8 cellular contexts compared by ENCODE assay signal in genomic region chr1:92299477-92300125, GRCh38. TPM values are rescaled to one million over a fixed set of nuclear protein-coding genes. Genes with fewer than 3 reads are reported as not detected.
A peak's percentile ranks its signal among the peaks of the same experiment; 100 is the strongest.
DNase-seq lines count a peak whose midpoint lies in the region; ATAC-seq and TF ChIP-seq lines count a peak whose summit lies in the region.

No MANE protein-coding gene starts in this region.

- no peak overlapping the region for H3K56ac ChIP-seq in H9 (ENCODE audit: insufficient read length, low read depth, low read length)

- H2AFZ ChIP-seq in H9 (ENCODE audit: low read length), result no peak overlapping the region

- WGBS in H9 (ENCODE audit: extremely low coverage, insufficient read length, low lambda C conversion rate), result no CpG with 5 or more reads among the region's 9 CpGs

- peak overlapping the region; percentile 55 for H3K14ac ChIP-seq in H9 (ENCODE audit: insufficient read depth, low read length)

- H4K20me1 ChIP-seq in H9 (ENCODE audit: control insufficient read depth, insufficient read depth, insufficient read length), result no peaks in the 10 kb centered on the region

- DNase-seq in A673 (ENCODE audit: low spot score) (peak; percentile 5), H9 (no peak), activated gamma-delta T cell (lab: John Stamatoyannopoulos, UW) (no peak)
- no peak for DNase-seq in activated CD8-positive, alpha-beta T cell treated with anti-CD3 and anti-CD28 coated beads, Interleukin-2, amount 10 ng/mL, durations not matched to agents 7 days and 5 days

- H4K91ac ChIP-seq in H9 (ENCODE audit: insufficient read length, low read depth, low read length), result no peak overlapping the region

- no peak overlapping the region for H2BK15ac ChIP-seq in H9 (ENCODE audit: low read depth, low read length)

- peak overlapping the region; percentile 97 for H3K27ac ChIP-seq in A673 (ENCODE audit: low read depth, low read length, poor library complexity, severe bottlenecking)
- no peak overlapping the region for H3K27ac ChIP-seq in H9 (ENCODE audit: insufficient read length, low read depth, low read length)
- H3K27ac ChIP-seq in iPS-20b (ENCODE audit: low read length), result peak overlapping the region; percentile 97
- peak overlapping the region; percentile 83 for H3K27ac ChIP-seq in subcutaneous abdominal adipose tissue (ENCODE audit: low read depth, low read length)

- no peak overlapping the region for H2BK120ac ChIP-seq in H9 (ENCODE audit: low read depth, low read length, poor library complexity, severe bottlenecking)

- no peak overlapping the region for H2BK12ac ChIP-seq in H9 (ENCODE audit: insufficient read length, low read depth, low read length)

- no peaks in the 10 kb centered on the region for H3K9me3 ChIP-seq in A673 (ENCODE audit: low read depth, low read length, poor library complexity, severe bottlenecking)
- H3K9me3 ChIP-seq in H9 (ENCODE audit: control insufficient read depth, low read depth, low read length), result no peaks in the 10 kb centered on the region
- no peaks in the 10 kb centered on the region for H3K9me3 ChIP-seq in iPS-20b (ENCODE audit: insufficient read depth, low read depth, low read length)
- no peaks in the 10 kb centered on the region for H3K9me3 ChIP-seq in subcutaneous abdominal adipose tissue (ENCODE audit: control insufficient read depth in 5 of 5, low read length in 5 of 5)

- BruUV-seq in A673 (replicated peaks; lab: Mats Ljungman, UMichigan), result TSS peak; percentile 52

- peak overlapping the region; percentile 68 for H3K4me2 ChIP-seq in H9 (ENCODE audit: insufficient read depth, insufficient read length, low read length)

- CTCF ChIA-PET in A673 (lab: Charles Lee), result no interaction called here
- CTCF ChIA-PET in activated CD8-positive, alpha-beta T cell treated with anti-CD3 and anti-CD28 coated beads, Interleukin-2, amount 10 ng/mL, durations not matched to agents 7 days and 5 days (lab: Charles Lee), result interaction anchor here (0.9 to 2.5 kb wide), 5 partner anchors 9 to 324 kb away, joined by 3 to 14 read pairs (median 6); no protein-coding TSS in a partner anchor

- H3K36me3 ChIP-seq in A673 (ENCODE audit: insufficient read depth, low read length, poor library complexity, severe bottlenecking) (peaks cover 30% of the 10 kb centered on the region), iPS-20b (ENCODE audit: insufficient read depth, low read depth, low read length) (peaks cover 53% of the 10 kb centered on the region), subcutaneous abdominal adipose tissue (ENCODE audit: control insufficient read depth in 5 of 5, insufficient read depth in 5 of 5, low read length in 5 of 5) (peaks cover 4 to 13% (median 9%) of the 10 kb centered on the region in 5 donors)

- H3K4me1 ChIP-seq in A673 (ENCODE audit: insufficient read depth, low read length, poor library complexity, severe bottlenecking) (peaks cover 19% of the 10 kb centered on the region), H9 (ENCODE audit: insufficient read depth, low read length) (no peaks in the 10 kb centered on the region; the same call in 1 of the 2 replicates), iPS-20b (ENCODE audit: insufficient read depth, low read length) (peaks cover 5% of the 10 kb centered on the region), subcutaneous abdominal adipose tissue (ENCODE audit: control insufficient read depth in 5 of 5, insufficient read depth in 5 of 5, low read length in 5 of 5) (peaks cover 0 to 22% (median 16%) of the 10 kb centered on the region in 5 donors)

- peak overlapping the region; percentile 6 for H3K18ac ChIP-seq in H9 (ENCODE audit: insufficient read length, low read depth, low read length)

- H3K9ac ChIP-seq in H9 (ENCODE audit: extremely low read depth, insufficient read length, low read length) (peak overlapping the region; percentile 44), iPS-20b (ENCODE audit: low read depth, low read length) (peak overlapping the region; percentile 99), subcutaneous abdominal adipose tissue (ENCODE audit: low read length in 5 of 5) (peak overlapping the region; percentile 85 to 98 (median 98))

- H3K79me1 ChIP-seq in H9 (ENCODE audit: insufficient read depth, low read depth, low read length, poor library complexity, severe bottlenecking), result no peaks in the 10 kb centered on the region

- H3K9me3 Mint-ChIP-seq in H9, result no peaks in the 10 kb centered on the region
- no peaks in the 10 kb centered on the region for H3K9me3 Mint-ChIP-seq in activated CD8-positive, alpha-beta T cell treated with anti-CD3 and anti-CD28 coated beads, Interleukin-2, amount 10 ng/mL, durations not matched to agents 7 days and 5 days (ENCODE audit: insufficient read depth)

- H3K27ac Mint-ChIP-seq in H9, result peak overlapping the region; percentile 13 to 100 (median 99); a peak in 5 of 7 replicates
- H3K27ac Mint-ChIP-seq in activated CD8-positive, alpha-beta T cell treated with anti-CD3 and anti-CD28 coated beads, Interleukin-2, amount 10 ng/mL, durations not matched to agents 7 days and 5 days, result peak overlapping the region; percentile 98

- H2AK5ac ChIP-seq in H9 (ENCODE audit: insufficient read length, low read length), result no peak overlapping the region

- H3K4me3 ChIP-seq in A673 (ENCODE audit: low read depth, low read length, poor library complexity, severe bottlenecking) (peak overlapping the region; percentile 84), iPS-20b (ENCODE audit: low read length) (peak overlapping the region; percentile 99), subcutaneous abdominal adipose tissue (ENCODE audit: low read depth in 1 of 5, low read length in 5 of 5) (peak overlapping the region; percentile 83 to 98 (median 91))

- no peak for ATAC-seq in activated CD8-positive, alpha-beta T cell treated with anti-CD3 and anti-CD28 coated beads, Interleukin-2, amount 10 ng/mL, durations not matched to agents 7 days and 5 days
- ATAC-seq in activated CD4-positive, CD25-positive, alpha-beta regulatory T cell treated with anti-CD3 and anti-CD28 coated beads, Interleukin-2, amount 50 U/mL, for 24 hours, result no peak
- ATAC-seq in HG03342 (IDR thresholded peaks at IDR 0.05; ENCODE audit: unreplicated experiment), result no peak

- H2BK20ac ChIP-seq in H9 (ENCODE audit: low read depth, low read length, poor library complexity, severe bottlenecking), result no peak overlapping the region

- peak overlapping the region; percentile 94 to 97 for H3K4me3 Mint-ChIP-seq in H9
- H3K4me3 Mint-ChIP-seq in activated CD8-positive, alpha-beta T cell treated with anti-CD3 and anti-CD28 coated beads, Interleukin-2, amount 10 ng/mL, durations not matched to agents 7 days and 5 days, result peak overlapping the region; percentile 94

- no peaks in the 10 kb centered on the region for H3K27me3 ChIP-seq in A673 (replicated peaks; ENCODE audit: insufficient read depth, low read depth, low read length, poor library complexity)
- H3K27me3 ChIP-seq in H9 (ENCODE audit: insufficient read depth, low read length), result no peaks in the 10 kb centered on the region
- no peaks in the 10 kb centered on the region for H3K27me3 ChIP-seq in iPS-20b (ENCODE audit: insufficient read depth, low read length)
- no peaks in the 10 kb centered on the region for H3K27me3 ChIP-seq in subcutaneous abdominal adipose tissue (ENCODE audit: control insufficient read depth in 5 of 5, insufficient read depth in 4 of 5, low read length in 5 of 5)

- POLR2A ChIA-PET in A673 (lab: Charles Lee; ENCODE audit: low non-redundant PET), result interaction anchor here (0.7 kb wide), 1 partner anchor 8 kb away, joined by 7 read pairs; no protein-coding TSS in a partner anchor
- POLR2A ChIA-PET in activated CD8-positive, alpha-beta T cell treated with anti-CD3 and anti-CD28 coated beads, Interleukin-2, amount 10 ng/mL, durations not matched to agents 7 days and 5 days (lab: Charles Lee), result interaction anchor here (0.6 to 1.0 kb wide), 5 partner anchors 11 to 303 kb away, joined by 3 read pairs; no protein-coding TSS in a partner anchor

- no peaks in the 10 kb centered on the region for H3K79me2 ChIP-seq in H9 (ENCODE audit: insufficient read depth, low read length)

- no peak overlapping the region for H3K23ac ChIP-seq in H9 (ENCODE audit: insufficient read length, low read depth, low read length)

- peaks cover 22 to 41% (median 41%) of the 10 kb centered on the region in 3 experiments for H3K36me3 Mint-ChIP-seq in H9 (ENCODE audit: insufficient read depth in 1 of 3, low read depth in 3 of 3)
- peaks cover 41% of the 10 kb centered on the region for H3K36me3 Mint-ChIP-seq in activated CD8-positive, alpha-beta T cell treated with anti-CD3 and anti-CD28 coated beads, Interleukin-2, amount 10 ng/mL, durations not matched to agents 7 days and 5 days (ENCODE audit: low read depth)

- intact Hi-C loops in A673 (cut with micrococcal nuclease; ENCODE audit: unreplicated experiment), result no loop called here

- TF ChIP-seq CTCF in A673 (conservative IDR thresholded peaks at IDR 0.05; ENCODE audit: low read depth, low read length) (no peak), H9 (conservative IDR thresholded peaks at IDR 0.05) (no peak)

- H2BK5ac ChIP-seq in H9 (ENCODE audit: insufficient read length, low read length), result no peak overlapping the region

- peaks cover 16 to 20% of the 10 kb centered on the region in 2 experiments for H3K4me1 Mint-ChIP-seq in H9
- H3K4me1 Mint-ChIP-seq in activated CD8-positive, alpha-beta T cell treated with anti-CD3 and anti-CD28 coated beads, Interleukin-2, amount 10 ng/mL, durations not matched to agents 7 days and 5 days (ENCODE audit: low read depth), result peaks cover 40% of the 10 kb centered on the region

- H3K4ac ChIP-seq in H9 (ENCODE audit: low read depth, low read length), result no peak overlapping the region

- H4K8ac ChIP-seq in H9 (replicated peaks; ENCODE audit: insufficient read length, low read depth, low read length), result no peak overlapping the region

- no peaks in the 10 kb centered on the region for H3K23me2 ChIP-seq in H9 (ENCODE audit: insufficient read length, low read depth, low read length, poor library complexity, severe bottlenecking)

- H4K5ac ChIP-seq in H9 (ENCODE audit: insufficient read length, low read depth, low read length), result no peak overlapping the region

- H3K27me3 Mint-ChIP-seq in H9 (ENCODE audit: low read depth), result no peaks in the 10 kb centered on the region
- H3K27me3 Mint-ChIP-seq in activated CD8-positive, alpha-beta T cell treated with anti-CD3 and anti-CD28 coated beads, Interleukin-2, amount 10 ng/mL, durations not matched to agents 7 days and 5 days (ENCODE audit: low read depth), result no peaks in the 10 kb centered on the region

- no peak overlapping the region for H3T11ph ChIP-seq in H9 (ENCODE audit: low read length)

RNA-seq across cellular contexts. Expression of gene RPAP2, which starts 0.7 kb away (rescaled TPM):
- total RNA-seq in A673 (2021) (31.8 and 31.9 TPM in 2 replicates), H9 (2021) (27.4 and 27.5 TPM in 2 replicates)
- 10 to 100 TPM; 32.9 to 36.2 TPM for total RNA-seq in activated CD8-positive, alpha-beta T cell treated with anti-CD3 and anti-CD28 coated beads, Interleukin-2, amount 10 ng/mL, durations not matched to agents 7 days and 5 days

RNA-seq across cellular contexts. Expression of gene GLMN, which starts 0.8 kb away (rescaled TPM):
- 25.6 and 27.3 TPM in 2 replicates for total RNA-seq in A673 (2021)
- 23.6 and 24.8 TPM in 2 replicates for total RNA-seq in H9 (2021)
- total RNA-seq in activated CD8-positive, alpha-beta T cell treated with anti-CD3 and anti-CD28 coated beads, Interleukin-2, amount 10 ng/mL, durations not matched to agents 7 days and 5 days, result 10 to 100 TPM; 18.4 to 21.9 TPM

Comparison
In these comparisons a context has a peak if more than half of its experiments do, and no peak if none do; other contexts are left out.
1. H3K9ac ChIP-seq: peak in every context shown above with its lines; median percentile 99 in iPS-20b; 98 in subcutaneous abdominal adipose tissue; 44 in H9.